Comparison of ENCODE assay signal across 1 cellular context in genomic region chr16:65769055-65769465, GRCh38.
TF ChIP-seq lines count a peak whose summit lies in the region.

No MANE protein-coding gene starts in this region.

TF ChIP-seq in K562, 482 proteins besides CTCF, POLR2A, EP300 and RAD21 (continued from another document and continues in another):
- TF ChIP-seq, protein P1, sequence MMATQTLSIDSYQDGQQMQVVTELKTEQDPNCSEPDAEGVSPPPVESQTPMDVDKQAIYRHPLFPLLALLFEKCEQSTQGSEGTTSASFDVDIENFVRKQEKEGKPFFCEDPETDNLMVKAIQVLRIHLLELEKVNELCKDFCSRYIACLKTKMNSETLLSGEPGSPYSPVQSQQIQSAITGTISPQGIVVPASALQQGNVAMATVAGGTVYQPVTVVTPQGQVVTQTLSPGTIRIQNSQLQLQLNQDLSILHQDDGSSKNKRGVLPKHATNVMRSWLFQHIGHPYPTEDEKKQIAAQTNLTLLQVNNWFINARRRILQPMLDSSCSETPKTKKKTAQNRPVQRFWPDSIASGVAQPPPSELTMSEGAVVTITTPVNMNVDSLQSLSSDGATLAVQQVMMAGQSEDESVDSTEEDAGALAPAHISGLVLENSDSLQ (IDR thresholded peaks at IDR 0.05), result peak; percentile 37; the same call in 1 of the 2 replicates
- TF ChIP-seq ETV1 (tag; conservative IDR thresholded peaks at IDR 0.05; ENCODE audit: low read depth) (peak; percentile 95), RBM15 (IDR thresholded peaks at IDR 0.05; ENCODE audit: insufficient read depth, low read length) (no peak), SAP30 (IDR thresholded peaks at IDR 0.05; ENCODE audit: borderline replicate concordance, insufficient read depth, low read depth, low read length, poor library complexity, severe bottlenecking) (no peak), ZNF785 (CRISPR knock-in tag; IDR thresholded peaks at IDR 0.05) (peak; percentile 100), ATF1 (CRISPR knock-in tag; IDR thresholded peaks at IDR 0.05) (no peak), ATF1 (tag; IDR thresholded peaks at IDR 0.05) (peak; percentile 94), REST (CRISPR knock-in tag; IDR thresholded peaks at IDR 0.05; ENCODE audit: low read depth) (peak; percentile 94), ARID2 (IDR thresholded peaks at IDR 0.05) (no peak), ZNF41 (CRISPR knock-in tag; conservative IDR thresholded peaks at IDR 0.05) (peak; percentile 100), ZNF75A (CRISPR knock-in tag; IDR thresholded peaks at IDR 0.05) (peak; percentile 94), ZKSCAN3 (CRISPR knock-in tag; IDR thresholded peaks at IDR 0.05) (peak; percentile 96), CBFA2T2 (conservative IDR thresholded peaks at IDR 0.05) (peak; percentile 96), CHCHD3 (CRISPR knock-in tag; IDR thresholded peaks at IDR 0.05) (peak; percentile 79; the same call in 1 of the 2 replicates), BCOR (IDR thresholded peaks at IDR 0.05) (peak; percentile 52; the same call in 1 of the 2 replicates), ARID3A (IDR thresholded peaks at IDR 0.05; ENCODE audit: borderline replicate concordance, low read depth, low read length) (0 out of 2 replicates have a peak, but pooled peaks have one; percentile 20), ZNF280B (CRISPR knock-in tag; IDR thresholded peaks at IDR 0.05) (peak; percentile 100), ZBTB40 (IDR thresholded peaks at IDR 0.05) (no peak), ZBTB40 (CRISPR knock-in tag; IDR thresholded peaks at IDR 0.05) (no peak), FOXM1 (IDR thresholded peaks at IDR 0.05; ENCODE audit: low read depth) (peak; percentile 92), FOXM1 (CRISPR knock-in tag; IDR thresholded peaks at IDR 0.05; ENCODE audit: low read depth) (no peak), ZNF354B (CRISPR knock-in tag; IDR thresholded peaks at IDR 0.05) (peak; percentile 100), ZNF347 (CRISPR knock-in tag; IDR thresholded peaks at IDR 0.05; ENCODE audit: low read depth) (peak; percentile 99), E2F4 (CRISPR knock-in tag; IDR thresholded peaks at IDR 0.05; ENCODE audit: low read depth) (no peak), RBM25 (IDR thresholded peaks at IDR 0.05; ENCODE audit: low read depth, low read length, severe bottlenecking) (no peak), ZNF175 (CRISPR knock-in tag; IDR thresholded peaks at IDR 0.05; ENCODE audit: low read depth) (peak; percentile 98), GTF2E2 (tag; IDR thresholded peaks at IDR 0.05) (peak; percentile 95), PTRF (tag; IDR thresholded peaks at IDR 0.05) (peak; percentile 100), NELFE (IDR thresholded peaks at IDR 0.05; ENCODE audit: insufficient read depth, insufficient read length) (no peak), ZNF707 (CRISPR knock-in tag; conservative IDR thresholded peaks at IDR 0.05) (peak; percentile 99)
- TF ChIP-seq, protein P2, sequence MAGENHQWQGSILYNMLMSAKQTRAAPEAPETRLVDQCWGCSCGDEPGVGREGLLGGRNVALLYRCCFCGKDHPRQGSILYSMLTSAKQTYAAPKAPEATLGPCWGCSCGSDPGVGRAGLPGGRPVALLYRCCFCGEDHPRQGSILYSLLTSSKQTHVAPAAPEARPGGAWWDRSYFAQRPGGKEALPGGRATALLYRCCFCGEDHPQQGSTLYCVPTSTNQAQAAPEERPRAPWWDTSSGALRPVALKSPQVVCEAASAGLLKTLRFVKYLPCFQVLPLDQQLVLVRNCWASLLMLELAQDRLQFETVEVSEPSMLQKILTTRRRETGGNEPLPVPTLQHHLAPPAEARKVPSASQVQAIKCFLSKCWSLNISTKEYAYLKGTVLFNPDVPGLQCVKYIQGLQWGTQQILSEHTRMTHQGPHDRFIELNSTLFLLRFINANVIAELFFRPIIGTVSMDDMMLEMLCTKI (IDR thresholded peaks at IDR 0.05; ENCODE audit: partially characterized antibody), result no peak
- TF ChIP-seq, protein P3, sequence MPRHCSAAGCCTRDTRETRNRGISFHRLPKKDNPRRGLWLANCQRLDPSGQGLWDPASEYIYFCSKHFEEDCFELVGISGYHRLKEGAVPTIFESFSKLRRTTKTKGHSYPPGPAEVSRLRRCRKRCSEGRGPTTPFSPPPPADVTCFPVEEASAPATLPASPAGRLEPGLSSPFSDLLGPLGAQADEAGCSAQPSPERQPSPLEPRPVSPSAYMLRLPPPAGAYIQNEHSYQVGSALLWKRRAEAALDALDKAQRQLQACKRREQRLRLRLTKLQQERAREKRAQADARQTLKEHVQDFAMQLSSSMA (CRISPR knock-in tag; IDR thresholded peaks at IDR 0.05), result peak; percentile 95
- TF ChIP-seq, protein P4, sequence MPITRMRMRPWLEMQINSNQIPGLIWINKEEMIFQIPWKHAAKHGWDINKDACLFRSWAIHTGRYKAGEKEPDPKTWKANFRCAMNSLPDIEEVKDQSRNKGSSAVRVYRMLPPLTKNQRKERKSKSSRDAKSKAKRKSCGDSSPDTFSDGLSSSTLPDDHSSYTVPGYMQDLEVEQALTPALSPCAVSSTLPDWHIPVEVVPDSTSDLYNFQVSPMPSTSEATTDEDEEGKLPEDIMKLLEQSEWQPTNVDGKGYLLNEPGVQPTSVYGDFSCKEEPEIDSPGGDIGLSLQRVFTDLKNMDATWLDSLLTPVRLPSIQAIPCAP (CRISPR knock-in tag; IDR thresholded peaks at IDR 0.05; ENCODE audit: borderline replicate concordance), result no peak
- TF ChIP-seq, protein P5, sequence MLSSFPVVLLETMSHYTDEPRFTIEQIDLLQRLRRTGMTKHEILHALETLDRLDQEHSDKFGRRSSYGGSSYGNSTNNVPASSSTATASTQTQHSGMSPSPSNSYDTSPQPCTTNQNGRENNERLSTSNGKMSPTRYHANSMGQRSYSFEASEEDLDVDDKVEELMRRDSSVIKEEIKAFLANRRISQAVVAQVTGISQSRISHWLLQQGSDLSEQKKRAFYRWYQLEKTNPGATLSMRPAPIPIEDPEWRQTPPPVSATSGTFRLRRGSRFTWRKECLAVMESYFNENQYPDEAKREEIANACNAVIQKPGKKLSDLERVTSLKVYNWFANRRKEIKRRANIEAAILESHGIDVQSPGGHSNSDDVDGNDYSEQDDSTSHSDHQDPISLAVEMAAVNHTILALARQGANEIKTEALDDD (IDR thresholded peaks at IDR 0.05), result no peak
